ENCODE assay signal across 1 cellular context in the genomic region with DNA sequence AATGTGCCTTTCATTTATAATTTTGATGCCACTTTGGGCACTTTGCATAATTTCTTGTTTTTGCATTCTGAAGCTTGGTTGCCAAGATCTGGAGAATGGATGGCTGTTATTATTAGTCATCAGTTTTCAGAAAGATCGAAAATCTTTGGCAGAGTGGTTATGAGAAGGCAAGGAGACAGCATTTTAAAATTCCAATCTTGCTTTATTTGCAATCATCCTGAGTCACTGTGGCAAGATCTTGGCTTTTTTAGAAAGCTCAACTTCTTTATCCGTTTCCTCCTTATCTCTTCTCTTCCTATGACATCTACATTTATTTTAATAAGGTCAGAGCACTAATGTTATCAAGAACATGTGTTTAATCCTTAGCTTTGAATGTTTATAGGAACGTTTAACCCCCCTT.
TF ChIP-seq lines count a peak whose summit lies in the region.

No MANE protein-coding gene starts in this region.

TF ChIP-seq in GM23338, 12 proteins besides CTCF, POLR2A, EP300 and RAD21 (continued from another document):
- TF ChIP-seq CREB1 (CRISPR knock-in tag; IDR thresholded peaks at IDR 0.05; ENCODE audit: low read depth) (no peak), POLR2AphosphoS5 (IDR thresholded peaks at IDR 0.05; ENCODE audit: low read depth) (no peak), ZNF331 (CRISPR knock-in tag; IDR thresholded peaks at IDR 0.05; ENCODE audit: low read depth) (no peak)
- TF ChIP-seq, protein P1, sequence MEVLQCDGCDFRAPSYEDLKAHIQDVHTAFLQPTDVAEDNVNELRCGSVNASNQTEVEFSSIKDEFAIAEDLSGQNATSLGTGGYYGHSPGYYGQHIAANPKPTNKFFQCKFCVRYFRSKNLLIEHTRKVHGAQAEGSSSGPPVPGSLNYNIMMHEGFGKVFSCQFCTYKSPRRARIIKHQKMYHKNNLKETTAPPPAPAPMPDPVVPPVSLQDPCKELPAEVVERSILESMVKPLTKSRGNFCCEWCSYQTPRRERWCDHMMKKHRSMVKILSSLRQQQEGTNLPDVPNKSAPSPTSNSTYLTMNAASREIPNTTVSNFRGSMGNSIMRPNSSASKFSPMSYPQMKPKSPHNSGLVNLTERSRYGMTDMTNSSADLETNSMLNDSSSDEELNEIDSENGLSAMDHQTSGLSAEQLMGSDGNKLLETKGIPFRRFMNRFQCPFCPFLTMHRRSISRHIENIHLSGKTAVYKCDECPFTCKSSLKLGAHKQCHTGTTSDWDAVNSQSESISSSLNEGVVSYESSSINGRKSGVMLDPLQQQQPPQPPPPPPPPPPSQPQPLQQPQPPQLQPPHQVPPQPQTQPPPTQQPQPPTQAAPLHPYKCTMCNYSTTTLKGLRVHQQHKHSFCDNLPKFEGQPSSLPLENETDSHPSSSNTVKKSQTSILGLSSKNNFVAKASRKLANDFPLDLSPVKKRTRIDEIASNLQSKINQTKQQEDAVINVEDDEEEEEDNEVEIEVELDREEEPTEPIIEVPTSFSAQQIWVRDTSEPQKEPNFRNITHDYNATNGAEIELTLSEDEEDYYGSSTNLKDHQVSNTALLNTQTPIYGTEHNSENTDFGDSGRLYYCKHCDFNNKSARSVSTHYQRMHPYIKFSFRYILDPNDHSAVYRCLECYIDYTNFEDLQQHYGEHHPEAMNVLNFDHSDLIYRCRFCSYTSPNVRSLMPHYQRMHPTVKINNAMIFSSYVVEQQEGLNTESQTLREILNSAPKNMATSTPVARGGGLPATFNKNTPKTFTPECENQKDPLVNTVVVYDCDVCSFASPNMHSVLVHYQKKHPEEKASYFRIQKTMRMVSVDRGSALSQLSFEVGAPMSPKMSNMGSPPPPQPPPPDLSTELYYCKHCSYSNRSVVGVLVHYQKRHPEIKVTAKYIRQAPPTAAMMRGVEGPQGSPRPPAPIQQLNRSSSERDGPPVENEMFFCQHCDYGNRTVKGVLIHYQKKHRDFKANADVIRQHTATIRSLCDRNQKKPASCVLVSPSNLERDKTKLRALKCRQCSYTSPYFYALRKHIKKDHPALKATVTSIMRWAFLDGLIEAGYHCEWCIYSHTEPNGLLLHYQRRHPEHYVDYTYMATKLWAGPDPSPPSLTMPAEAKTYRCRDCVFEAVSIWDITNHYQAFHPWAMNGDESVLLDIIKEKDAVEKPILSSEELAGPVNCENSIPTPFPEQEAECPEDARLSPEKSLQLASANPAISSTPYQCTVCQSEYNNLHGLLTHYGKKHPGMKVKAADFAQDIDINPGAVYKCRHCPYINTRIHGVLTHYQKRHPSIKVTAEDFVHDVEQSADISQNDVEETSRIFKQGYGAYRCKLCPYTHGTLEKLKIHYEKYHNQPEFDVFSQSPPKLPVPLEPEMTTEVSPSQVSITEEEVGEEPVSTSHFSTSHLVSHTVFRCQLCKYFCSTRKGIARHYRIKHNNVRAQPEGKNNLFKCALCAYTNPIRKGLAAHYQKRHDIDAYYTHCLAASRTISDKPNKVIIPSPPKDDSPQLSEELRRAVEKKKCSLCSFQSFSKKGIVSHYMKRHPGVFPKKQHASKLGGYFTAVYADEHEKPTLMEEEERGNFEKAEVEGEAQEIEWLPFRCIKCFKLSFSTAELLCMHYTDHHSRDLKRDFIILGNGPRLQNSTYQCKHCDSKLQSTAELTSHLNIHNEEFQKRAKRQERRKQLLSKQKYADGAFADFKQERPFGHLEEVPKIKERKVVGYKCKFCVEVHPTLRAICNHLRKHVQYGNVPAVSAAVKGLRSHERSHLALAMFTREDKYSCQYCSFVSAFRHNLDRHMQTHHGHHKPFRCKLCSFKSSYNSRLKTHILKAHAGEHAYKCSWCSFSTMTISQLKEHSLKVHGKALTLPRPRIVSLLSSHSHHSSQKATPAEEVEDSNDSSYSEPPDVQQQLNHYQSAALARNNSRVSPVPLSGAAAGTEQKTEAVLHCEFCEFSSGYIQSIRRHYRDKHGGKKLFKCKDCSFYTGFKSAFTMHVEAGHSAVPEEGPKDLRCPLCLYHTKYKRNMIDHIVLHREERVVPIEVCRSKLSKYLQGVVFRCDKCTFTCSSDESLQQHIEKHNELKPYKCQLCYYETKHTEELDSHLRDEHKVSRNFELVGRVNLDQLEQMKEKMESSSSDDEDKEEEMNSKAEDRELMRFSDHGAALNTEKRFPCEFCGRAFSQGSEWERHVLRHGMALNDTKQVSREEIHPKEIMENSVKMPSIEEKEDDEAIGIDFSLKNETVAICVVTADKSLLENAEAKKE (CRISPR knock-in tag; IDR thresholded peaks at IDR 0.05): no peak
